12 cellular contexts compared by ENCODE assay signal in the genomic region with DNA sequence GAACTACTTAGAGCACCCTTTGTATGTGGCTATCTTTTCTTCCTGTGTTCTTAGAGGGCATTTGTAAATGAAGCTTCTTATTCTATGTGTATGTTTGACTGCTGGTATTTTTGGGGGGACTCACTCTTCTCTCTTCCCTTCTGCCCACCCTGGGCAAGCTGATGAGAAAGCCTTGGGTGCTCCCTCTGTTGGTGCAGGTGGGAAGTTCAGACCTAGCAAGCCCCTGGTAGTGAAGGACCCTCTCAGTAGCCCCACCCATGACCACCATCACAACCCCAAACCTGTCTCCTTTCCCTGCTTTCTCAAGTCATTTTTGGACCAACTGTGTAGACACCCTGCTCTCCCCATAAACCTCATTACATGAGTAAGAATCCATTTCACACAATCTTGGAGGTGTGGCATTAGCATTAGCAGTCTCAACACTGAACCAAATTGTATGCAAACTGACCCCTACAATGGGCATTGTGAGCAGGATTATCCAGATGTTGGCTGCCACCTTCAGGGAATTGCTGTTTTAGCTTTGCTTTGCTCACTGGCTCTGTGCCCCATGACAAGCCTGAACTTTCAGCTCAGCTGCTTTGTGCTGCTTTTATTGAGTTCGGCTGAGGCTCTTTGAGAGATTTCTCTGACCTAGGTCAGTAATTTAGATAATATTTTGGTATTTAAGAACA. TPM values are rescaled to one million over a fixed set of nuclear protein-coding genes. Genes with fewer than 3 reads are reported as not detected.
DNase-seq lines count a peak whose midpoint lies in the region; ATAC-seq, FAIRE-seq and TF ChIP-seq lines count a peak whose summit lies in the region.
"Had no signal": no experiment of that assay in that cellular context is flagged by ENCODE, and none has a peak within 500 bp of the region (broad histone marks: within the 10 kb centered on the region; RNA-seq: fewer than 3 reads in every experiment).

No MANE protein-coding gene starts in this region.

- no peaks in the 10 kb centered on the region for H3K36me3 ChIP-seq in bronchial epithelial cell (ENCODE audit: control insufficient read depth, insufficient read depth, low read length)
- no peaks in the 10 kb centered on the region for H3K36me3 ChIP-seq in prostate gland
- no peaks in the 10 kb centered on the region for H3K36me3 ChIP-seq in ascending aorta
- H3K36me3 ChIP-seq: gastrocnemius medialis had no signal

- H3K27ac ChIP-seq in prostate gland (no peak overlapping the region), ascending aorta (no peak overlapping the region)
- H3K27ac ChIP-seq: A549, gastrocnemius medialis had no signal

- no peaks in the 10 kb centered on the region for H3K27me3 ChIP-seq in bronchial epithelial cell (ENCODE audit: control insufficient read depth, insufficient read depth, low read length)
- H3K27me3 ChIP-seq in prostate gland (replicated peaks; ENCODE audit: insufficient read depth) = no peaks in the 10 kb centered on the region
- H3K27me3 ChIP-seq in ascending aorta = no peaks in the 10 kb centered on the region
- H3K27me3 ChIP-seq: gastrocnemius medialis had no signal

- peak; percentile 32 for ATAC-seq in HG03342 (IDR thresholded peaks at IDR 0.05; ENCODE audit: unreplicated experiment)
- ATAC-seq in GM19455 (IDR thresholded peaks at IDR 0.05; ENCODE audit: unreplicated experiment) = no peak
- ATAC-seq in sciatic nerve = no peak
- ATAC-seq: activated CD8-positive, alpha-beta memory T cell treated with anti-CD3 and anti-CD28 coated beads, Interleukin-2, amount 10 ng/mL, durations not matched to agents 7 days and 5 days; gastrocnemius medialis had no signal

- peak; percentile 47 for FAIRE-seq in bronchial epithelial cell (lab: Jason Lieb, UNC)
- FAIRE-seq: A549 had no signal

- no peak for TF ChIP-seq POLR2A in prostate gland (IDR thresholded peaks at IDR 0.05)

- no peaks in the 10 kb centered on the region for H3K4me1 ChIP-seq in prostate gland (replicated peaks)
- no peaks in the 10 kb centered on the region for H3K4me1 ChIP-seq in ascending aorta
- H3K4me1 ChIP-seq: A549, gastrocnemius medialis had no signal

- peak; percentile 13 for DNase-seq in NCI-H748 (lab: John Stamatoyannopoulos, UW; ENCODE audit: unreplicated experiment)
- no peak for DNase-seq in NCI-H748 treated with DMSO at 0.1 percent for 48 hours (lab: John Stamatoyannopoulos, UW)
- no peak for DNase-seq in bronchial epithelial cell (ENCODE audit: low read depth)
- peak; percentile 28 for DNase-seq in prostate gland (ENCODE audit: low spot score)
- no peak for DNase-seq in ascending aorta (ENCODE audit: low spot score in 2 of 2)
- DNase-seq in sciatic nerve (ENCODE audit: low spot score) = no peak
- DNase-seq: activated CD8-positive, alpha-beta memory T cell treated with anti-CD3 and anti-CD28 coated beads, Interleukin-2, amount 10 ng/mL, durations not matched to agents 7 days and 5 days; gastrocnemius medialis had no signal

- intact Hi-C loops in prostate gland (cut with DNase I) = no loop called here
- intact Hi-C loops in ascending aorta (cut with DNase I) = no loop called here
- intact Hi-C loops in sciatic nerve (cut with DNase I) = no loop called here

- WGBS in prostate gland = 14% methylated on average over 1 of the region's 1 CpG

- H3K9me3 ChIP-seq in prostate gland (no peaks in the 10 kb centered on the region), ascending aorta (no peaks in the 10 kb centered on the region)
- H3K9me3 ChIP-seq: A549, gastrocnemius medialis had no signal

- H3K4me3 ChIP-seq in bronchial epithelial cell (ENCODE audit: low read depth, low read length) = no peak overlapping the region
- H3K4me3 ChIP-seq in prostate gland = no peak overlapping the region
- no peak overlapping the region for H3K4me3 ChIP-seq in ascending aorta
- H3K4me3 ChIP-seq: A549, gastrocnemius medialis, smooth muscle cell had no signal

- TF ChIP-seq CTCF in bronchial epithelial cell (IDR thresholded peaks at IDR 0.05; ENCODE audit: insufficient read depth, low read length, severe bottlenecking) = no peak
- no peak for TF ChIP-seq CTCF in prostate gland (IDR thresholded peaks at IDR 0.05)
- no peak for TF ChIP-seq CTCF in ascending aorta (IDR thresholded peaks at IDR 0.05)

RNA-seq across cellular contexts. Expression of a gene that starts 27.9 kb away (rescaled TPM):
- total RNA-seq in bronchial epithelial cell (0.26 and 1.1 TPM in 2 replicates), prostate gland (1 to 10 TPM in 1 of 2 donors, under 1 TPM in 1; 0.23 to 1.3 TPM), ascending aorta (not detected), sciatic nerve (0.62 TPM)
- total RNA-seq: smooth muscle cell had no signal

Comparison
In these comparisons a context has a peak if more than half of its experiments do, and no peak if none do; other contexts are left out.
1. DNase-seq: peak in NCI-H748 (single experiment) and prostate gland (single experiment); none in NCI-H748 treated with DMSO at 0.1 percent for 48 hours (single experiment), bronchial epithelial cell (single experiment), ascending aorta (0 of 2) and sciatic nerve (single experiment).